In the genomic region with DNA sequence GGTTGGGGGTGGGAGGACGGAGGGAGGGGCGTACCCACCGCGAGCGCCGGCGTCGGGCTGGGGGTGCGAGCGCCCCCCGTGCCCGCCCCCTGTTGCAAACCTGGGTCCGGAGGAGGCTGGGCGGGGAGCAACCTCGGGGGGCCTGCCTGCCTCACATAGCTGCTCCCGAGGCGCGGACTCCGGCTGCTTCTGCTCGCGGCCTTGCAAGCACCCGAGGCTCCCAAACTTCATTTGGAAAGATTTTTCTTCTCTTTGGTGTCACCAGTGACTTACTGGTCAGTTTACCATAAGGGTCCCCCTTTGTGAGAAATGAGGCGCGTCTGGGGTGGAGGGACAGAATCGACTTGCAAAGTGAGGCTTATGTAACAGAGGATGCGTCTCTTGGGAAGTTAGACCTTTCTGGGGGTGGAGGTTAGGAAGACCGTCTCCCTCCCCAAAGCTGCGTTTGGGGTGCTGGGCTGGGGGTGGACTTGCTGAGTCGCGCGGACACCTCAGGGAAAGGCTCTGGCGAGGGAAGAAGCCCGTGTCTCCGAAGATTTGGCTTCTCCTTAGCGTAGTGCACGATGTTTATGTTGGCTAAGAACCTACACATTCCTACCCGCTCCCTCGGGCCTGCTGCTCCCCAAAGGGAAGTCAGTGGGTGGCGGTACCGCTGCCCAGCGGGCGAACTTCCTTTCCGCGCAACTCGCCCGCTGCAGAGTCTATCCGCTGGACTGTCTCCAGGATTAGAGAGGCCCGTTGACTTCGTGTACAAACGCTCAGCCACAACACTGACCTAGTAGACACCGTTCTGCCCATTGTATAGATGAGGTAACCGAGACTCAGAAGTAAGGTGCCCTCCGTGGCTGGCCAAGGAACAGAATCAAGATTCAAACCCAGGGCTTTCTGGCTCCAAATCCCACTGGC, we compare ENCODE assay signal across 9 cellular contexts. TPM values are rescaled to one million over a fixed set of nuclear protein-coding genes. Genes with fewer than 3 reads are reported as not detected.
DNase-seq lines count a peak whose midpoint lies in the region; ATAC-seq lines count a peak whose summit lies in the region.
"Had no signal": no experiment of that assay in that cellular context is flagged by ENCODE, and none has a peak within 500 bp of the region (broad histone marks: within the 10 kb centered on the region; RNA-seq: fewer than 3 reads in every experiment).

No MANE protein-coding gene starts in this region.

- intact Hi-C loops in Right ventricle myocardium superior (cut with DNase I) = no loop called here

- peak overlapping the region; percentile 73 for H2BK120ac ChIP-seq in trophoblast cell (ENCODE audit: insufficient read depth, low read length, poor library complexity)

- H3K27ac ChIP-seq in ACC112 (ENCODE audit: low read depth, low read length) (no peak overlapping the region), SJSA1 (no peak overlapping the region), trophoblast cell (ENCODE audit: low read depth, low read length) (peak overlapping the region; percentile 9)
- H3K27ac ChIP-seq: epithelial cell of prostate had no signal

- peak overlapping the region; percentile 77 for H4K8ac ChIP-seq in trophoblast cell (ENCODE audit: low read depth, low read length)

- WGBS in trophoblast cell (ENCODE audit: extremely low coverage, insufficient coverage, insufficient read length) = no CpG with 5 or more reads among the region's 53 CpGs

- peak overlapping the region; percentile 47 for H2AFZ ChIP-seq in ACC112 (ENCODE audit: low read length, unreplicated experiment)
- H2AFZ ChIP-seq in trophoblast cell (ENCODE audit: insufficient read depth, low read length, poor library complexity) = peak overlapping the region; percentile 48

- no peak overlapping the region for H4K12ac ChIP-seq in trophoblast cell (ENCODE audit: low read depth, low read length)

- H3K4me2 ChIP-seq in trophoblast cell (ENCODE audit: low read length) = peak overlapping the region; percentile 65

- H3K4ac ChIP-seq in trophoblast cell (ENCODE audit: low read depth, low read length) = peak overlapping the region; percentile 35

- no peak overlapping the region for H3K23ac ChIP-seq in trophoblast cell (ENCODE audit: low read length)

- H3K36me3 ChIP-seq in ACC112 (ENCODE audit: insufficient read depth, low read length) = no peaks in the 10 kb centered on the region
- no peaks in the 10 kb centered on the region for H3K36me3 ChIP-seq in SJSA1
- peaks cover 0 to 3% of the 10 kb centered on the region in 2 experiments for H3K36me3 ChIP-seq in trophoblast cell (ENCODE audit: control insufficient read depth in 1 of 2, insufficient read depth in 2 of 2, low read length in 2 of 2)

- H3K9me3 ChIP-seq in SJSA1 (replicated peaks) (0 out of 2 replicates have a peak, but pooled peaks cover 4% of the 10 kb centered on the region), trophoblast cell (ENCODE audit: insufficient read depth, low read depth, low read length) (no peaks in the 10 kb centered on the region)

- ATAC-seq in GM19463 (IDR thresholded peaks at IDR 0.05; ENCODE audit: unreplicated experiment) = peak; percentile 2
- no peak for ATAC-seq in Right ventricle myocardium superior (ENCODE audit: poor library complexity)

- H2BK12ac ChIP-seq in trophoblast cell (ENCODE audit: low read length) = peak overlapping the region; percentile 29

- peak overlapping the region; percentile 87 for H3K18ac ChIP-seq in trophoblast cell (ENCODE audit: low read length)

- H3K14ac ChIP-seq in trophoblast cell (ENCODE audit: low read length) = peak overlapping the region; percentile 50

- H3K4me1 ChIP-seq in ACC112 (ENCODE audit: control insufficient read depth, insufficient read depth, low read length, unreplicated experiment) (peaks cover 13% of the 10 kb centered on the region), SJSA1 (replicated peaks) (peaks cover 14% of the 10 kb centered on the region), trophoblast cell (ENCODE audit: control insufficient read depth in 1 of 2, insufficient read depth in 2 of 2, low read length in 2 of 2) (peaks cover 39 to 56% of the 10 kb centered on the region in 2 experiments)

- peak overlapping the region; percentile 13 for H2AK5ac ChIP-seq in trophoblast cell (ENCODE audit: low read length)

- H3K9ac ChIP-seq in trophoblast cell (ENCODE audit: low read length) = no peak overlapping the region

- no peaks in the 10 kb centered on the region for H3K79me2 ChIP-seq in ACC112 (ENCODE audit: control insufficient read depth, insufficient read depth, low read length, unreplicated experiment)
- H3K79me2 ChIP-seq in trophoblast cell (ENCODE audit: control insufficient read depth, insufficient read depth, low read length, poor library complexity) = peaks cover 2% of the 10 kb centered on the region

- peaks cover 24% of the 10 kb centered on the region for H3K79me1 ChIP-seq in trophoblast cell (ENCODE audit: low read length)

- H3K27me3 ChIP-seq in ACC112 (ENCODE audit: insufficient read depth, low read length) (0 out of 2 replicates have a peak, but pooled peaks cover 5% of the 10 kb centered on the region), SJSA1 (replicated peaks) (peaks cover 6% of the 10 kb centered on the region; the same call in 1 of the 2 replicates), trophoblast cell (ENCODE audit: insufficient read depth, low read length) (no peaks in the 10 kb centered on the region)

- no peak overlapping the region for H2BK5ac ChIP-seq in trophoblast cell (ENCODE audit: low read depth, low read length, poor library complexity)

- H3K4me3 ChIP-seq in ACC112 (ENCODE audit: low read depth, low read length) (peak overlapping the region; percentile 72), SJSA1 (peak overlapping the region; percentile 35), trophoblast cell (ENCODE audit: low read depth, low read length) (peak overlapping the region; percentile 67)

- peak in 1 of 2 experiments; percentile 21 for DNase-seq in SJSA1 (ENCODE audit: low read depth in 1 of 2, low spot score in 2 of 2)
- peak; percentile 65 for DNase-seq in Right ventricle myocardium superior
- no peak for DNase-seq in trophoblast cell
- DNase-seq in NCI-H2107 (lab: John Stamatoyannopoulos, UW) = no peak
- no peak for DNase-seq in DMS79 (lab: John Stamatoyannopoulos, UW)
- no peak for DNase-seq in cerebellum (ENCODE audit: low spot score)

- H4K91ac ChIP-seq in trophoblast cell (ENCODE audit: low read depth, low read length) = peak overlapping the region; percentile 84

RNA-seq across cellular contexts. Expression of gene TMEM37, which starts 0.6 kb away (rescaled TPM):
- not detected in 2 replicates for total RNA-seq in SJSA1 (2014; rRNA removed; shearing (Covaris generic))
- total RNA-seq in Right ventricle myocardium superior (2.8 TPM), cerebellum (0.54 TPM)
- 12.0 and 12.4 TPM in 2 replicates for polyA plus RNA-seq in trophoblast cell (2013)
